18 cellular contexts compared by ENCODE assay signal in the genomic region with DNA sequence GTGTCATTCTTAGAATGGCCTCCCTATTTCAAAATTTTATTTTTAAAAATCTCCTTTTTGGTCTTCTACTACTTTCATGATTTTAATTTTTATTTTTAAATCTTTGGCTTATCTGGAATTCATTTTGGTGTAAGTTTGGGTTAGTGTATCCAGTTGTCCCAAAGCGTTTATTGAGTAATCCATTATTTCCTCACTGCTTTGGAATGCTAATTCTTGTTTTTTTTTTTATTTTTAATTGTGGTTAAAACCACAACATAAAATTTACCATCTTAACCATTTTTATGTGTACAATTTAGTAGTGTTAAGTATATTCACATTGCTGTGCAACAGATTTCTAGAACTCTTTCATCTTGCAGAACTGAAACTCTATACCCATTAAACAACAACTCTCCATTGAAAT. TPM values are rescaled to one million over a fixed set of nuclear protein-coding genes. Genes with fewer than 3 reads are reported as not detected.
"Had no signal": no experiment of that assay in that cellular context is flagged by ENCODE, and none has a peak within 500 bp of the region (broad histone marks: within the 10 kb centered on the region; RNA-seq: fewer than 3 reads in every experiment).

No MANE protein-coding gene starts in this region.

- H3K4me3 ChIP-seq: dorsolateral prefrontal cortex, hepatocyte, smooth muscle cell, uterus had no signal

- H3K4me1 ChIP-seq: uterus had no signal

- H3K27me3 ChIP-seq: hepatocyte, uterus had no signal

- H3K9me3 ChIP-seq: uterus had no signal

- ATAC-seq: esophagus mucosa had no signal

- H2AFZ ChIP-seq: hepatocyte had no signal

- H3K27ac ChIP-seq: dorsolateral prefrontal cortex, hepatocyte, uterus had no signal

- DNase-seq: cortex of kidney; dorsolateral prefrontal cortex; effector CD8-positive, alpha-beta T cell; foreskin melanocyte; kidney glomerular epithelial cell; mesendoderm; naive B cell; nephron progenitor cell; posterior cingulate gyrus; stimulated activated CD4-positive, alpha-beta T cell treated with anti-CD3 and anti-CD28 coated beads, Interleukin-2, amount 100 ng/mL, for 48 hours; stimulated activated naive CD4-positive, alpha-beta T cell treated with Interleukin-2 at 50 U/mL for 16 hours; trophoblast cell; uterus had no signal

- H3K4me2 ChIP-seq: hepatocyte, smooth muscle cell had no signal

- H3K79me2 ChIP-seq: hepatocyte had no signal

- H3K36me3 ChIP-seq: uterus had no signal

RNA-seq across cellular contexts. Expression of a gene that starts 8.7 kb away (rescaled TPM):
- total RNA-seq: esophagus mucosa, liver, lung microvascular endothelial cell had no signal
- polyA plus RNA-seq: hepatocyte had no signal
